In the genomic region with DNA sequence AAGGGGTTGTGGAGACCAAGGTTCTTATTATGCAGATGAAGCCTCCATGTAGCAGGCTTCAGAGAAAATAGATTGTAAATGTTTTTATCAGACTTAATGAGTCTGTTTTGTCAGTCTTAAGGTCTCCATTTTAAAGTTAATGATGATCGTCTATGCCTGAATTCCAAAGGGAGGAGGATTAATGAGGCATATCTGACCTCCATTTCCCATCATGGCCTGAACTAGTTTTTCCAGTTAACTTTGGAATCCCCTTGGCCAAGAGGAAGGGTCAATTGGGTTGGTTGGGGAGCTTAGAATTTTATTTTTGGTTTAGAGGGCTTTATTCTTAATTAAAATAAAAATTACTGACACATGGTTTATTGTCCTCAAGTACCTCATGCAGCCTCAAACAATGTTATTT, we compare ENCODE assay signal across 1 cellular context.
TF ChIP-seq lines count a peak whose summit lies in the region.

No MANE protein-coding gene starts in this region.

TF ChIP-seq in GM23338, 12 proteins besides CTCF, POLR2A, EP300 and RAD21 (continued from another document):
- peak; percentile 51 for TF ChIP-seq ZNF462 (CRISPR knock-in tag; IDR thresholded peaks at IDR 0.05)
